16 cellular contexts compared by ENCODE assay signal in genomic region chr6:46380152-46380807, GRCh38.
DNase-seq lines count a peak whose midpoint lies in the region; ATAC-seq and TF ChIP-seq lines count a peak whose summit lies in the region.
"Had no signal": no experiment of that assay in that cellular context is flagged by ENCODE, and none has a peak within 500 bp of the region (broad histone marks: within the 10 kb centered on the region; RNA-seq: fewer than 3 reads in every experiment).

No MANE protein-coding gene starts in this region.

- in situ Hi-C loops in brain microvascular endothelial cell (cut with HindIII; ENCODE audit: low pct_ligation_motif_present, low sequenced_read_pairs): no loop called here

- no peak overlapping the region for H3K9ac ChIP-seq in KMS-11
- no peak overlapping the region for H3K9ac ChIP-seq in parathyroid adenoma

- no peak overlapping the region for H3K4me3 ChIP-seq in right atrium auricular region
- H3K4me3 ChIP-seq in KMS-11 (IDR thresholded peaks at IDR 0.05; ENCODE audit: insufficient read depth, low read depth, low read length): no peak overlapping the region
- no peak overlapping the region for H3K4me3 ChIP-seq in parathyroid adenoma (ENCODE audit: low read depth, low read length)
- H3K4me3 ChIP-seq in brain microvascular endothelial cell (ENCODE audit: low read depth, low read length): no peak overlapping the region
- H3K4me3 ChIP-seq: adrenal gland, mucosa of descending colon had no signal

- H2AFZ ChIP-seq in KMS-11 (ENCODE audit: low read depth) (no peak overlapping the region), parathyroid adenoma (no peak overlapping the region)

- H3K9me3 ChIP-seq in right atrium auricular region (no peaks in the 10 kb centered on the region), parathyroid adenoma (ENCODE audit: control insufficient read depth, low read length) (no peaks in the 10 kb centered on the region)
- H3K9me3 ChIP-seq: adrenal gland, mucosa of descending colon had no signal

- DNase-seq in Right ventricle myocardium superior: no peak
- DNase-seq in right atrium auricular region (ENCODE audit: low spot score): no peak
- DNase-seq in NCI-H748 treated with DMSO at 0.1 percent for 48 hours (lab: John Stamatoyannopoulos, UW): peak; percentile 56
- DNase-seq in activated T-cell treated with anti-CD3 and anti-CD28 coated beads for 4 hours: no peak
- DNase-seq in brain microvascular endothelial cell: no peak
- DNase-seq: activated B cell treated with CpG ODN at 0.5 μM for 24 hours, adrenal gland, cerebellar nuclear complex, GDM1, HFFc6, mucosa of descending colon, substantia nigra had no signal

- H3K4me2 ChIP-seq in KMS-11 (peak overlapping the region; percentile 21), parathyroid adenoma (ENCODE audit: low read length) (peak overlapping the region; percentile 6)

- H3K27ac ChIP-seq in right atrium auricular region (no peak overlapping the region), KMS-11 (peak overlapping the region; percentile 24; the same call in 1 of the 2 replicates), parathyroid adenoma (peak overlapping the region; percentile 67), brain microvascular endothelial cell (no peak overlapping the region)
- H3K27ac ChIP-seq: adrenal gland had no signal

- TF ChIP-seq CTCF in right atrium auricular region (IDR thresholded peaks at IDR 0.05) (no peak), KMS-11 (conservative IDR thresholded peaks at IDR 0.05; ENCODE audit: low read depth, low read length) (no peak), parathyroid adenoma (IDR thresholded peaks at IDR 0.05) (no peak), brain microvascular endothelial cell (IDR thresholded peaks at IDR 0.05; ENCODE audit: low read depth, low read length, missing control alignments) (no peak)

- H3K4me1 ChIP-seq in right atrium auricular region (peaks cover 0 to 58% of the 10 kb centered on the region in 2 donors), KMS-11 (ENCODE audit: low read depth, poor library complexity, severe bottlenecking) (peaks cover 27% of the 10 kb centered on the region), parathyroid adenoma (peaks cover 43% of the 10 kb centered on the region)

- ATAC-seq in Right ventricle myocardium superior (ENCODE audit: poor library complexity) (peak; percentile 64), HG03025 (IDR thresholded peaks at IDR 0.05; ENCODE audit: low FRiP score, unreplicated experiment) (no peak)
- ATAC-seq: sciatic nerve had no signal

- H3K79me2 ChIP-seq in KMS-11 (ENCODE audit: insufficient read depth, low read depth) (no peaks in the 10 kb centered on the region), parathyroid adenoma (peaks cover 5% of the 10 kb centered on the region)

- H3K36me3 ChIP-seq in right atrium auricular region (no peaks in the 10 kb centered on the region), KMS-11 (ENCODE audit: insufficient read depth) (no peaks in the 10 kb centered on the region), parathyroid adenoma (ENCODE audit: control insufficient read depth, insufficient read depth, low read length) (no peaks in the 10 kb centered on the region), brain microvascular endothelial cell (replicated peaks) (no peaks in the 10 kb centered on the region)
- H3K36me3 ChIP-seq: adrenal gland had no signal

- intact Hi-C loops in Right ventricle myocardium superior (cut with DNase I): no loop called here

- H3K27me3 ChIP-seq in right atrium auricular region (no peaks in the 10 kb centered on the region), KMS-11 (ENCODE audit: insufficient read depth, low read depth) (no peaks in the 10 kb centered on the region), parathyroid adenoma (ENCODE audit: control insufficient read depth, insufficient read depth, low read length) (no peaks in the 10 kb centered on the region), brain microvascular endothelial cell (replicated peaks) (no peaks in the 10 kb centered on the region)
- H3K27me3 ChIP-seq: adrenal gland had no signal

- H4K20me1 ChIP-seq in KMS-11 (ENCODE audit: insufficient read depth): no peaks in the 10 kb centered on the region

Comparison
In these comparisons a context has a peak if more than half of its experiments do, and no peak if none do; other contexts are left out.
1. H3K27ac ChIP-seq: peak in KMS-11 (single experiment) and parathyroid adenoma (single experiment); none in right atrium auricular region (0 of 2) and brain microvascular endothelial cell (single experiment).